In genomic region chr1:26353976-26354820, GRCh38 we compare ENCODE assay signal across 1 cellular context.
TF ChIP-seq lines count a peak whose summit lies in the region.

Gene CRYBG2 (minus strand): TSS chr1:26354130. CDS start chr1:26346657, 7,473 bp downstream.

TF ChIP-seq in K562, 482 proteins besides CTCF, POLR2A, EP300 and RAD21 (continued from another document):
- TF ChIP-seq TFAP4 (CRISPR knock-in tag; IDR thresholded peaks at IDR 0.05; ENCODE audit: borderline replicate concordance) (peak; percentile 24; the same call in 1 of the 2 replicates), CGGBP1 (CRISPR knock-in tag; IDR thresholded peaks at IDR 0.05) (no peak), MAX (CRISPR knock-in tag; IDR thresholded peaks at IDR 0.05) (peak; percentile 4; the same call in 1 of the 2 replicates), ZNF282 (CRISPR knock-in tag; IDR thresholded peaks at IDR 0.05) (0 out of 2 replicates have a peak, but pooled peaks have one; percentile 54), ZNF263 (CRISPR knock-in tag; IDR thresholded peaks at IDR 0.05; ENCODE audit: borderline replicate concordance) (0 out of 2 replicates have a peak, but pooled peaks have one; percentile 25)
